In the genomic region with DNA sequence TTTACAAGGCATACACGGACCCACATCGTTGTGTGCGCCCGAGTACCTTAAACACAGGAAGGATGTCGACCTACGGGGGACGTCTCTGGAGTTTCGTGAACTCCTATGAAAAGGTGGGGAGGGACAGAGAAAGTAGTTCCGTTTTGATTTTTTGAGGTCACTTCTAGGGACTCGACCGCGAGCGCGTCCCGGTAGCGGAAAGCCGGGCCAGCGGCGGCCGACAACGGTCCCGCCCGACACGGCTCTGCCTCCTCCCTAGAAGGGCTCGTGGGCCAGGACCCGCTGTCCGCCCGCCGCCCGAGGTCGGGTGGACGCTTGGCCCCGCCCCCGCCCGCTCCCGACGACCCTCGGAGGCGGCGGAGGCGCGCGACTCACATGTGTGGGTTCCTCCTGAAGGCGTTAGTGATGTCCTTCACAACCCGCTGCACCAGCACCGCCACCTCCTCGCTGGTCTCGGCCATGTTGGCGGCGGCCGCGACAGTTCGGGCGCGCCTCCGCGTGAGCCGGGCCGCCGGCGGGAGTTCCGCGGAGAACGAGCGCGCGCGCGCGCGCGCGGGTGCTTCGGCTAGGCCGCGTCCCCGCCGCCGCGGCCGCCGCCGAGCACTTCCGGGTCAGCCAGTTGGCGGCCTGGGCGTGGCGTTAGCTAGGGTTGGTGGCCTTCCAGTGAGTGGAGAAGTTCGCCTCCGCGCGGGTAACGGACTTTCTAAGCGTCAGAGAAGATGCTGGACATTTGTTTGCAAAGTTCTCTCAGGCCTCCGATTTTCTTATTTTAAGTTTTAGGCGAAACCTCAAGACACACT, we compare ENCODE assay signal across 8 cellular contexts.
DNase-seq lines count a peak whose midpoint lies in the region; ATAC-seq and TF ChIP-seq lines count a peak whose summit lies in the region.

A gene with protein sequence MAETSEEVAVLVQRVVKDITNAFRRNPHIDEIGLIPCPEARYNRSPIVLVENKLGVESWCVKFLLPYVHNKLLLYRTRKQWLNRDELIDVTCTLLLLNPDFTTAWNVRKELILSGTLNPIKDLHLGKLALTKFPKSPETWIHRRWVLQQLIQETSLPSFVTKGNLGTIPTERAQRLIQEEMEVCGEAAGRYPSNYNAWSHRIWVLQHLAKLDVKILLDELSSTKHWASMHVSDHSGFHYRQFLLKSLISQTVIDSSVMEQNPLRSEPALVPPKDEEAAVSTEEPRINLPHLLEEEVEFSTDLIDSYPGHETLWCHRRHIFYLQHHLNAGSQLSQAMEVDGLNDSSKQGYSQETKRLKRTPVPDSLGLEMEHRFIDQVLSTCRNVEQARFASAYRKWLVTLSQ (minus strand): TSS at position 534 of the 800 bp plus-strand sequence. CDS start 73 bp downstream, at position 461.

- DNase-seq in DMS153 (lab: John Stamatoyannopoulos, UW) (peak; percentile 78), OCI-M2 (lab: John Stamatoyannopoulos, UW; ENCODE audit: unreplicated experiment) (peak; percentile 50), erythroblast (lab: John Stamatoyannopoulos, UW) (peak; percentile 96 to 97)
- DNase-seq in activated T-cell treated with anti-CD3 and anti-CD28 coated beads, Interleukin-2, amount 50 U/mL, for 1 hour = peak; percentile 93
- peak; percentile 67 to 78 for DNase-seq in stimulated activated CD8-positive, alpha-beta memory T cell treated with anti-CD3 and anti-CD28 coated beads, Interleukin-4, amount 100 ng/mL, for 4 hours (ENCODE audit: low read depth in 2 of 2, low spot score in 1 of 2)

- no peaks in the 10 kb centered on the region for H3K27me3 ChIP-seq in mucosa of rectum (ENCODE audit: control insufficient read depth in 2 of 2, insufficient read depth in 2 of 2, low read length in 2 of 2)

- no peaks in the 10 kb centered on the region for H3K9me3 ChIP-seq in mucosa of rectum (ENCODE audit: control insufficient read depth in 2 of 2, low read length in 2 of 2)

- H3K36me3 ChIP-seq in mucosa of rectum (ENCODE audit: control insufficient read depth in 2 of 2, insufficient read depth in 2 of 2, low read length in 2 of 2) = no peaks in the 10 kb centered on the region

- peak; percentile 92 for TF ChIP-seq POLR2A in erythroblast (IDR thresholded peaks at IDR 0.05; ENCODE audit: low read length)

- peak; percentile 85 for ATAC-seq in GM21619 (IDR thresholded peaks at IDR 0.05; ENCODE audit: unreplicated experiment)

- peak within 1 kb of the TSS; percentile 87 for H3K9ac ChIP-seq in mucosa of rectum (ENCODE audit: low read depth in 1 of 2, low read length in 2 of 2)

- TF ChIP-seq RAD21 in Ishikawa (IDR thresholded peaks at IDR 0.05; ENCODE audit: low read depth) = no peak

- H3K4me3 ChIP-seq in mucosa of rectum (ENCODE audit: low read length in 2 of 2) = peak within 1 kb of the TSS; percentile 68 to 90

- TF ChIP-seq EP300 in Ishikawa (IDR thresholded peaks at IDR 0.05; ENCODE audit: borderline replicate concordance) = peak; percentile 51; the same call in 1 of the 2 replicates

- H3K27ac ChIP-seq in mucosa of rectum (ENCODE audit: low read depth in 2 of 2, low read length in 2 of 2) = peak within 1 kb of the TSS; percentile 92 to 95

- peaks cover 6 to 16% of the 10 kb centered on the region in 2 donors for H3K4me1 ChIP-seq in mucosa of rectum (ENCODE audit: control insufficient read depth in 2 of 2, insufficient read depth in 2 of 2, low read length in 2 of 2)

TF ChIP-seq in Ishikawa, 13 proteins besides CTCF, POLR2A, EP300 and RAD21:
- TF ChIP-seq, protein P1, sequence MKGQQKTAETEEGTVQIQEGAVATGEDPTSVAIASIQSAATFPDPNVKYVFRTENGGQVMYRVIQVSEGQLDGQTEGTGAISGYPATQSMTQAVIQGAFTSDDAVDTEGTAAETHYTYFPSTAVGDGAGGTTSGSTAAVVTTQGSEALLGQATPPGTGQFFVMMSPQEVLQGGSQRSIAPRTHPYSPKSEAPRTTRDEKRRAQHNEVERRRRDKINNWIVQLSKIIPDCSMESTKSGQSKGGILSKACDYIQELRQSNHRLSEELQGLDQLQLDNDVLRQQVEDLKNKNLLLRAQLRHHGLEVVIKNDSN (IDR thresholded peaks at IDR 0.05) = no peak
- TF ChIP-seq TAF1 (IDR thresholded peaks at IDR 0.05; ENCODE audit: low read depth) (peak; percentile 97), YY1 (IDR thresholded peaks at IDR 0.05; ENCODE audit: low read depth) (peak; percentile 93)
- TF ChIP-seq, protein P2, sequence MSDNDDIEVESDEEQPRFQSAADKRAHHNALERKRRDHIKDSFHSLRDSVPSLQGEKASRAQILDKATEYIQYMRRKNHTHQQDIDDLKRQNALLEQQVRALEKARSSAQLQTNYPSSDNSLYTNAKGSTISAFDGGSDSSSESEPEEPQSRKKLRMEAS (IDR thresholded peaks at IDR 0.05) = peak; percentile 46; the same call in 1 of the 2 replicates

Comparison
In these comparisons a context has a peak if more than half of its experiments do, and no peak if none do; other contexts are left out.
1. Peak in every context shown above with its lines: DNase-seq, ATAC-seq, H3K4me3 ChIP-seq and H3K27ac ChIP-seq.